8 cellular contexts compared by ENCODE assay signal in the genomic region with DNA sequence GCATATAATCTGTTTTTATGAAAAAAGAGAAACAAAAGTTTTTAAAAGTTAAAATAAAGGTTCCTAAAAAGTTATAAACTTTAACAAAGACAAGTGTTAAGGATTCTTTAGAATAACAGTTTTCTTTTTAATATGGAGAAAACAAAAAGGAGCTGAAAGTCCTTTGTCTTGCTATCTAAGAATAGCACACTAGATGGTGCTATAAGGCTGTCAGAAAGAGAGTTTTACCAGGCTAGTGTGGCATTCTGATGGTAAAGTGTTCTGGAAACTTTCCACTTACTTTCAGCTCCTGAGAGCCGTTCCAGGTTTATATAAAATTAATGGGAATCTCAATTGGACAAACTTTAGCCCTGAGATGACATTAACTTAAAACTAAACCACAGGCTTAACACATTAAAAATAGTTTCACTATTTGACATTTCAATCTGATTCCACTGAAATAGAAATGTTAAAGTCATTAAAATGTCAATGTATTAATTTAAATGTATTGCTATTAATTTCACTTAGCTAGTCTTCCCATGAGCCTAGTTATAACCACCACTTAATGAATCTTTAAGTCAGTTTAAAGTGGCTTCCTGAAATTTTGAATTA. TPM values are rescaled to one million over a fixed set of nuclear protein-coding genes. Genes with fewer than 3 reads are reported as not detected.
DNase-seq lines count a peak whose midpoint lies in the region; ATAC-seq and TF ChIP-seq lines count a peak whose summit lies in the region.

No MANE protein-coding gene starts in this region.

- H3K27me3 Mint-ChIP-seq in activated B cell treated with CpG ODN at 0.5 μM for 24 hours (no peaks in the 10 kb centered on the region), immature natural killer cell (ENCODE audit: low read depth in 3 of 3) (peaks cover 0 to 16% (median 9%) of the 10 kb centered on the region in 3 donors)

- TF ChIP-seq EP300 in tibial nerve (IDR thresholded peaks at IDR 0.05): no peak

- H3K4me3 Mint-ChIP-seq in activated B cell treated with CpG ODN at 0.5 μM for 24 hours (no peak overlapping the region), immature natural killer cell (no peak overlapping the region)

- no peaks in the 10 kb centered on the region for H3K27me3 ChIP-seq in tibial nerve

- TF ChIP-seq POLR2A in tibial nerve (IDR thresholded peaks at IDR 0.05): no peak

- no peaks in the 10 kb centered on the region for H3K9me3 Mint-ChIP-seq in activated B cell treated with CpG ODN at 0.5 μM for 24 hours
- no peaks in the 10 kb centered on the region for H3K9me3 Mint-ChIP-seq in immature natural killer cell

- no peak overlapping the region for H3K27ac ChIP-seq in tibial nerve

- H3K27ac Mint-ChIP-seq in activated B cell treated with CpG ODN at 0.5 μM for 24 hours: no peak overlapping the region
- no peak overlapping the region for H3K27ac Mint-ChIP-seq in immature natural killer cell

- no peak for ATAC-seq in activated B cell treated with CpG ODN at 0.5 μM for 24 hours (ENCODE audit: low read depth)
- no peak for ATAC-seq in HG02885 (IDR thresholded peaks at IDR 0.05; ENCODE audit: poor library complexity, unreplicated experiment)

- CTCF ChIA-PET in activated B cell treated with CpG ODN at 0.5 μM for 24 hours (lab: Charles Lee): interaction anchor here (0.6 to 8.2 kb wide), 37 partner anchors 10 to 1250 kb away, joined by 3 to 165 read pairs (median 4); a partner anchor contains a TSS

- intact Hi-C loops in activated B cell treated with CpG ODN at 0.5 μM for 24 hours (cut with micrococcal nuclease): loop anchor here (1.0 to 10.0 kb wide), 9 partner anchors 24 to 1361 kb away; a partner anchor contains a TSS

- H3K4me1 ChIP-seq in tibial nerve: peaks cover 0 to 20% (median 0%) of the 10 kb centered on the region in 4 donors

- H3K36me3 Mint-ChIP-seq in activated B cell treated with CpG ODN at 0.5 μM for 24 hours (ENCODE audit: low read depth) (peaks cover 10% of the 10 kb centered on the region), immature natural killer cell (no peaks in the 10 kb centered on the region)

- DNase-seq in NCI-H510A treated with DMSO at 0.1 percent for 48 hours (lab: John Stamatoyannopoulos, UW) (peak; percentile 79), NCI-H510A (lab: John Stamatoyannopoulos, UW) (no peak), NCI-H1105 treated with DMSO at 0.1 percent for 48 hours (lab: John Stamatoyannopoulos, UW) (peak; percentile 39), activated B cell treated with CpG ODN at 0.5 μM for 24 hours (no peak), immature natural killer cell (peak; percentile 46 to 63 (median 59)), tibial nerve (ENCODE audit: low spot score in 2 of 2) (no peak), T-helper 9 cell (no peak)

- WGBS in tibial nerve, 2 donors: 0% methylated on average over 1 of the region's 1 CpG

- peak; percentile 57 for TF ChIP-seq CTCF in activated B cell treated with CpG ODN at 0.5 μM for 24 hours (IDR thresholded peaks at IDR 0.05)
- peak; percentile 58 to 73 (median 70) for TF ChIP-seq CTCF in tibial nerve (IDR thresholded peaks at IDR 0.05)

- no peak overlapping the region for H3K4me3 ChIP-seq in tibial nerve

- no peaks in the 10 kb centered on the region for H3K9me3 ChIP-seq in tibial nerve

- POLR2A ChIA-PET in activated B cell treated with CpG ODN at 0.5 μM for 24 hours (lab: Charles Lee): interaction anchor here (0.6 to 1.6 kb wide), 5 partner anchors 16 to 462 kb away, joined by 3 to 5 read pairs (median 4); no protein-coding TSS in a partner anchor

- H3K36me3 ChIP-seq in tibial nerve: no peaks in the 10 kb centered on the region

- peaks cover 19% of the 10 kb centered on the region for H3K4me1 Mint-ChIP-seq in activated B cell treated with CpG ODN at 0.5 μM for 24 hours
- peaks cover 21 to 31% of the 10 kb centered on the region in 2 donors for H3K4me1 Mint-ChIP-seq in immature natural killer cell

RNA-seq across cellular contexts. Expression of a gene that starts 3.7 kb away (rescaled TPM):
- total RNA-seq in activated B cell treated with CpG ODN at 0.5 μM for 24 hours (1.8 and 2.6 TPM in 2 replicates), tibial nerve (1 to 10 TPM in 3 of 4 donors, under 1 TPM in 1; 0.60 to 2.0 (median 1.2) TPM)
- polyA plus RNA-seq in immature natural killer cell: under 1 TPM in 2 of 3 donors, not detected in 1; 0.28 to 0.39 TPM

RNA-seq across cellular contexts. Expression of a gene that starts 4.0 kb away (rescaled TPM):
- 6.4 and 6.8 TPM in 2 replicates for total RNA-seq in activated B cell treated with CpG ODN at 0.5 μM for 24 hours
- polyA plus RNA-seq in immature natural killer cell: under 1 TPM in 2 of 3 donors, not detected in 1; 0.74 to 0.97 TPM
- total RNA-seq in tibial nerve: 10 to 100 TPM in 3 of 4 donors, 1 to 10 TPM in 1; 6.9 to 11.6 (median 10.6) TPM

Comparison
In these comparisons a context has a peak if more than half of its experiments do, and no peak if none do; other contexts are left out.
1. DNase-seq: peak in NCI-H510A treated with DMSO at 0.1 percent for 48 hours (single experiment), NCI-H1105 treated with DMSO at 0.1 percent for 48 hours (single experiment) and immature natural killer cell (3 of 3); none in NCI-H510A (single experiment), activated B cell treated with CpG ODN at 0.5 μM for 24 hours (single experiment), tibial nerve (0 of 2) and T-helper 9 cell (single experiment).